24 cellular contexts compared by ENCODE assay signal in genomic region chr2:237517163-237517562, GRCh38. TPM values are rescaled to one million over a fixed set of nuclear protein-coding genes. Genes with fewer than 3 reads are reported as not detected.
"Had no signal": no experiment of that assay in that cellular context is flagged by ENCODE, and none has a peak within 500 bp of the region (broad histone marks: within the 10 kb centered on the region; RNA-seq: fewer than 3 reads in every experiment).

No MANE protein-coding gene starts in this region.

- FAIRE-seq: RCC 7860 had no signal

- H3K36me3 ChIP-seq: MG63 had no signal

- DNase-seq: IMR-90, Karpas-422, KG1, MG63, NCI-H1092, NCI-H1105 treated with DMSO at 0.1 percent for 48 hours, NCI-H1417 treated with DMSO at 0.1 percent for 48 hours, NCI-H187, NCI-H2029, NCI-H2081 treated with DMSO at 0.1 percent for 48 hours, NCI-H2171, NCI-H226, NCI-H446, NCI-H510A, NCI-H524 treated with DMSO at 0.1 percent for 48 hours, NCI-H69, NCI-H774, Right ventricle myocardium superior, RPMI8226, SK-N-SH, SW 1271 had no signal

- H3K9me3 ChIP-seq: MG63, SK-N-SH had no signal

- H3K27me3 ChIP-seq: MG63 had no signal

- H3K9ac ChIP-seq: SK-N-SH had no signal

- H3K27ac ChIP-seq: HL-60 had no signal

- H3K4me3 ChIP-seq: MG63 had no signal

- H3K4me2 ChIP-seq: SK-N-SH had no signal

RNA-seq across cellular contexts. Expression of gene PRLH, which starts 49.2 kb away (rescaled TPM):
- total RNA-seq: IMR-90, Right ventricle myocardium superior, SK-MEL-5 had no signal
- polyA plus RNA-seq: IMR-90, SK-N-SH had no signal
